In genomic region chr12:122020795-122021192, GRCh38 we compare ENCODE assay signal across 9 cellular contexts. TPM values are rescaled to one million over a fixed set of nuclear protein-coding genes. Genes with fewer than 3 reads are reported as not detected.
DNase-seq lines count a peak whose midpoint lies in the region; ATAC-seq, FAIRE-seq and TF ChIP-seq lines count a peak whose summit lies in the region.
"Had no signal": no experiment of that assay in that cellular context is flagged by ENCODE, and none has a peak within 500 bp of the region (broad histone marks: within the 10 kb centered on the region; RNA-seq: fewer than 3 reads in every experiment).

No MANE protein-coding gene starts in this region.

- 60% methylated on average over 12 of the region's 16 CpGs for WGBS in suprapubic skin

- peak overlapping the region; percentile 28 to 66 for H3K4me3 ChIP-seq in kidney (ENCODE audit: low read length in 2 of 2)
- H3K4me3 ChIP-seq in suprapubic skin, result peak overlapping the region; percentile 64

- no peaks in the 10 kb centered on the region for H3K27me3 ChIP-seq in suprapubic skin

- intact Hi-C loops in kidney (cut with DNase I), result no loop called here

- H3K36me3 ChIP-seq in kidney (ENCODE audit: control insufficient read depth in 1 of 2, insufficient read depth in 2 of 2, low read length in 2 of 2) (no peaks in the 10 kb centered on the region), suprapubic skin (no peaks in the 10 kb centered on the region)

- H3K9me3 ChIP-seq in kidney (ENCODE audit: control insufficient read depth in 1 of 2, low read length in 2 of 2), result peaks cover 0 to 8% of the 10 kb centered on the region in 2 donors
- H3K9me3 ChIP-seq in suprapubic skin, result no peaks in the 10 kb centered on the region

- TF ChIP-seq CTCF in kidney (IDR thresholded peaks at IDR 0.05; ENCODE audit: borderline replicate concordance, extremely low read depth, insufficient read depth) (no peak), suprapubic skin (IDR thresholded peaks at IDR 0.05) (no peak)

- CTCF ChIA-PET in activated naive CD4-positive, alpha-beta T cell treated with anti-CD3 and anti-CD28 coated beads, Interleukin-2, amount 10 ng/mL, durations not matched to agents 7 days and 5 days (lab: Charles Lee), result interaction anchor here (0.8 to 1.1 kb wide), 2 partner anchors 10 to 14 kb away, joined by 3 to 4 read pairs; no protein-coding TSS in a partner anchor

- no peak for FAIRE-seq in kidney (lab: Jason Lieb, UNC)

- TF ChIP-seq POLR2A in suprapubic skin (IDR thresholded peaks at IDR 0.05), result no peak

- peaks cover 12% of the 10 kb centered on the region for H3K9me3 Mint-ChIP-seq in activated naive CD4-positive, alpha-beta T cell treated with anti-CD3 and anti-CD28 coated beads, Interleukin-2, amount 10 ng/mL, durations not matched to agents 7 days and 5 days
- H3K9me3 Mint-ChIP-seq in activated naive CD4-positive, alpha-beta T cell treated with anti-CD3 and anti-CD28 coated beads, Interleukin-2, amount 50 U/mL, for 72 hours, result no peaks in the 10 kb centered on the region
- H3K9me3 Mint-ChIP-seq in activated naive CD8-positive, alpha-beta T cell treated with anti-CD3 and anti-CD28 coated beads for 36 hours, result no peaks in the 10 kb centered on the region

- H3K9ac ChIP-seq in kidney (ENCODE audit: low read length in 2 of 2), result peak overlapping the region; percentile 1 to 73

- H3K4me1 ChIP-seq in kidney (ENCODE audit: control insufficient read depth in 1 of 2, insufficient read depth in 1 of 2, low read depth in 1 of 2, low read length in 2 of 2) (peaks cover 10 to 11% of the 10 kb centered on the region in 2 donors), suprapubic skin (peaks cover 32% of the 10 kb centered on the region)

- peak overlapping the region; percentile 85 for H3K4me3 Mint-ChIP-seq in activated naive CD4-positive, alpha-beta T cell treated with anti-CD3 and anti-CD28 coated beads, Interleukin-2, amount 10 ng/mL, durations not matched to agents 7 days and 5 days
- peak overlapping the region; percentile 82 for H3K4me3 Mint-ChIP-seq in activated naive CD8-positive, alpha-beta T cell treated with anti-CD3 and anti-CD28 coated beads for 36 hours

- H3K36me3 Mint-ChIP-seq in activated naive CD4-positive, alpha-beta T cell treated with anti-CD3 and anti-CD28 coated beads, Interleukin-2, amount 10 ng/mL, durations not matched to agents 7 days and 5 days, result peaks cover 5% of the 10 kb centered on the region
- peaks cover 0 to 5% of the 10 kb centered on the region in 2 donors for H3K36me3 Mint-ChIP-seq in activated naive CD4-positive, alpha-beta T cell treated with anti-CD3 and anti-CD28 coated beads, Interleukin-2, amount 50 U/mL, for 72 hours
- H3K36me3 Mint-ChIP-seq in activated naive CD8-positive, alpha-beta T cell treated with anti-CD3 and anti-CD28 coated beads for 36 hours, result peaks cover 1% of the 10 kb centered on the region

- no peak for DNase-seq in activated naive CD4-positive, alpha-beta T cell treated with anti-CD3 and anti-CD28 coated beads, Interleukin-2, amount 10 ng/mL, durations not matched to agents 7 days and 5 days
- no peak for DNase-seq in activated naive CD4-positive, alpha-beta T cell treated with anti-CD3 and anti-CD28 coated beads, Interleukin-2, amount 50 U/mL, for 72 hours (ENCODE audit: low spot score in 2 of 2)
- no peak for DNase-seq in activated naive CD8-positive, alpha-beta T cell treated with anti-CD3 and anti-CD28 coated beads for 36 hours
- no peak for DNase-seq in kidney
- DNase-seq in suprapubic skin (ENCODE audit: low spot score in 2 of 2), result no peak
- DNase-seq in hippocampal formation (lab: John Stamatoyannopoulos, UW), result no peak
- no peak for DNase-seq in NCI-H774 (lab: John Stamatoyannopoulos, UW)
- DNase-seq in NCI-H2107 treated with DMSO at 0.1 percent for 48 hours (lab: John Stamatoyannopoulos, UW; ENCODE audit: unreplicated experiment), result no peak
- DNase-seq: NCI-H226 had no signal

- ATAC-seq in activated naive CD4-positive, alpha-beta T cell treated with anti-CD3 and anti-CD28 coated beads, Interleukin-2, amount 50 U/mL, for 72 hours, result no peak

- no peak overlapping the region for H3K27ac Mint-ChIP-seq in activated naive CD4-positive, alpha-beta T cell treated with anti-CD3 and anti-CD28 coated beads, Interleukin-2, amount 10 ng/mL, durations not matched to agents 7 days and 5 days
- peak overlapping the region in 1 of 2 donors; percentile 66 for H3K27ac Mint-ChIP-seq in activated naive CD4-positive, alpha-beta T cell treated with anti-CD3 and anti-CD28 coated beads, Interleukin-2, amount 50 U/mL, for 72 hours
- no peak overlapping the region for H3K27ac Mint-ChIP-seq in activated naive CD8-positive, alpha-beta T cell treated with anti-CD3 and anti-CD28 coated beads for 36 hours

- TF ChIP-seq EP300 in suprapubic skin (IDR thresholded peaks at IDR 0.05), result no peak

- H3K27ac ChIP-seq in kidney (ENCODE audit: low read depth in 2 of 2, low read length in 2 of 2), result no peak overlapping the region
- H3K27ac ChIP-seq in suprapubic skin, result no peak overlapping the region

- peaks cover 13% of the 10 kb centered on the region for H3K4me1 Mint-ChIP-seq in activated naive CD4-positive, alpha-beta T cell treated with anti-CD3 and anti-CD28 coated beads, Interleukin-2, amount 10 ng/mL, durations not matched to agents 7 days and 5 days
- H3K4me1 Mint-ChIP-seq in activated naive CD8-positive, alpha-beta T cell treated with anti-CD3 and anti-CD28 coated beads for 36 hours, result peaks cover 10% of the 10 kb centered on the region

- H3K27me3 Mint-ChIP-seq in activated naive CD4-positive, alpha-beta T cell treated with anti-CD3 and anti-CD28 coated beads, Interleukin-2, amount 10 ng/mL, durations not matched to agents 7 days and 5 days, result peaks cover 64% of the 10 kb centered on the region
- H3K27me3 Mint-ChIP-seq in activated naive CD8-positive, alpha-beta T cell treated with anti-CD3 and anti-CD28 coated beads for 36 hours, result peaks cover 11% of the 10 kb centered on the region

RNA-seq across cellular contexts. Expression of gene BCL7A, which starts 0.9 kb away (rescaled TPM):
- total RNA-seq in activated naive CD4-positive, alpha-beta T cell treated with anti-CD3 and anti-CD28 coated beads, Interleukin-2, amount 50 U/mL, for 72 hours, result 1 to 10 TPM; 3.3 to 5.8 TPM
- 1 to 10 TPM; 6.7 to 7.2 TPM for total RNA-seq in activated naive CD8-positive, alpha-beta T cell treated with anti-CD3 and anti-CD28 coated beads for 36 hours
- total RNA-seq in kidney, result 22.7 TPM
- polyA plus RNA-seq in kidney (ENCODE audit: insufficient read depth, low read depth, low replicate concordance), result 6.8 TPM
- total RNA-seq in suprapubic skin, result 10 to 100 TPM; 15.9 to 30.9 (median 22.7) TPM

RNA-seq across cellular contexts. Expression of gene MLXIP, which starts 57.8 kb away (rescaled TPM):
- total RNA-seq in activated naive CD4-positive, alpha-beta T cell treated with anti-CD3 and anti-CD28 coated beads, Interleukin-2, amount 50 U/mL, for 72 hours, result 10 to 100 TPM; 34.9 to 36.0 TPM
- 10 to 100 TPM; 29.0 to 30.1 TPM for total RNA-seq in activated naive CD8-positive, alpha-beta T cell treated with anti-CD3 and anti-CD28 coated beads for 36 hours
- total RNA-seq in kidney (67.6 TPM), suprapubic skin (10 to 100 TPM; 25.2 to 91.4 (median 35.4) TPM)
- 10.9 TPM for polyA plus RNA-seq in kidney (ENCODE audit: insufficient read depth, low read depth, low replicate concordance)
